Comparison of ENCODE assay signal across 9 cellular contexts in the genomic region with DNA sequence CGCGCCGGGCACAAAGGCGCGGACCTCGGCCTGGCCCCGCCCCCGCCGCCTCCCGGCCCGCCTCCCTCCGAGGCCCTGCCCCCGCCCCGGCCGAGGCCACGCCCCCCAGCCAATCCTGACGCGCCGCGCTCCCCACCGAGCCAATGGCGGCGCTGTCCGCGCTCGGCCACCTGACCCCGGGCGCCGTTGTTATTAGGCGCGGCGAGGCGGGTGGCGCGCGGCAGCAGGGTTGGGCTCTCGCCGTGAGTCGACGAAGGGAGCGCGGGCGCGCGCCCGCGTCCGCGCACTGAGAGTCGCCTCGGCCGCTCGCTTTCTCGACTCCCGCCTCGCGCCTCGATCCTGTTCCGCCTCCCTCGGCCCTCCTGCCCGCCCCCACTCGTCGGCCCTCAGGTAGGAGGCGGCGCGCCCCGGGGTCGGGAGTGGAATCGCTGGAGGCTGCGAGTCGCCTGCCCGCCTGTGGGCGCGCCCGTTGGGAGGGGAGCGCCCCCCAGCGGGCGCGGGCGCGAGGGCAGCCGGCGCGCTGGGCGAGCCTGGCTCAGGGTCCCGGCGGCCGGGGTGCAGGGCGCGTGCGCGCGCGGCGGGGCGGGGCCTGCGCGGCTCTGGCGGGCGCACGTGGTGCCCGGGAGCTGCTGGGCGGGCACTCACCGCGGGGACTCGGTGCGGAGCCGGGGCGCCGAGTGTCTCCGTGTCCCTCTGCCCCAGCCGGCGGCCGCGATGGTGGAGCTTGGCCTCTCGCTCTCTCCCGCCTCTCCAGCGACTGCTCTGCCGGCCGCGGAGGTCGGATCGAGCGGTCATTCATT. TPM values are rescaled to one million over a fixed set of nuclear protein-coding genes. Genes with fewer than 3 reads are reported as not detected.
DNase-seq lines count a peak whose midpoint lies in the region; ATAC-seq, FAIRE-seq and TF ChIP-seq lines count a peak whose summit lies in the region.
"Had no signal": no experiment of that assay in that cellular context is flagged by ENCODE, and none has a peak within 500 bp of the region (broad histone marks: within the 10 kb centered on the region; RNA-seq: fewer than 3 reads in every experiment).

No MANE protein-coding gene starts in this region.

- H3K27ac ChIP-seq in naive thymus-derived CD4-positive, alpha-beta T cell (ENCODE audit: low read depth, low read length), result no peak overlapping the region
- no peak overlapping the region for H3K27ac ChIP-seq in subcutaneous abdominal adipose tissue (ENCODE audit: low read depth, low read length)

- H3K9me3 Mint-ChIP-seq in activated CD8-positive, alpha-beta T cell treated with anti-CD3 and anti-CD28 coated beads, Interleukin-2, amount 10 ng/mL, durations not matched to agents 7 days and 5 days (ENCODE audit: insufficient read depth), result no peaks in the 10 kb centered on the region
- peaks cover 0 to 6% (median 2%) of the 10 kb centered on the region in 11 donors for H3K9me3 Mint-ChIP-seq in naive thymus-derived CD4-positive, alpha-beta T cell

- peaks cover 4% of the 10 kb centered on the region for H3K36me3 Mint-ChIP-seq in activated CD8-positive, alpha-beta T cell treated with anti-CD3 and anti-CD28 coated beads, Interleukin-2, amount 10 ng/mL, durations not matched to agents 7 days and 5 days (ENCODE audit: low read depth)
- H3K36me3 Mint-ChIP-seq in naive thymus-derived CD4-positive, alpha-beta T cell, result peaks cover 0 to 8% (median 0%) of the 10 kb centered on the region in 5 donors

- peak; percentile 78 for ATAC-seq in activated CD8-positive, alpha-beta T cell treated with anti-CD3 and anti-CD28 coated beads, Interleukin-2, amount 10 ng/mL, durations not matched to agents 7 days and 5 days
- ATAC-seq in naive thymus-derived CD4-positive, alpha-beta T cell, result peak; percentile 82

- FAIRE-seq in HTR-8/SVneo (lab: Jason Lieb, UNC), result no peak

- peak overlapping the region; percentile 3 for H3K27ac Mint-ChIP-seq in activated CD8-positive, alpha-beta T cell treated with anti-CD3 and anti-CD28 coated beads, Interleukin-2, amount 10 ng/mL, durations not matched to agents 7 days and 5 days
- peak overlapping the region in 1 of 9 donors; percentile 13 for H3K27ac Mint-ChIP-seq in naive thymus-derived CD4-positive, alpha-beta T cell

- H3K4me3 ChIP-seq in HAP-1 (peak overlapping the region; percentile 35), fibroblast of mammary gland (ENCODE audit: control insufficient read depth, low read depth, low read length) (no peak overlapping the region), subcutaneous abdominal adipose tissue (ENCODE audit: low read depth in 1 of 5, low read length in 5 of 5) (peak overlapping the region in 4 of 5 donors; percentile 52 to 67 (median 61))
- no peak overlapping the region for H3K4me3 ChIP-seq in naive thymus-derived CD4-positive, alpha-beta T cell (ENCODE audit: low read length)

- in situ Hi-C loops in HAP-1 (cut with MboI; ENCODE audit: low sequenced_read_pairs), result no loop called here

- peaks cover 5% of the 10 kb centered on the region for H3K4me1 Mint-ChIP-seq in activated CD8-positive, alpha-beta T cell treated with anti-CD3 and anti-CD28 coated beads, Interleukin-2, amount 10 ng/mL, durations not matched to agents 7 days and 5 days (ENCODE audit: low read depth)
- peaks cover 5 to 29% (median 13%) of the 10 kb centered on the region in 7 donors for H3K4me1 Mint-ChIP-seq in naive thymus-derived CD4-positive, alpha-beta T cell

- H3K4me1 ChIP-seq in HAP-1, result peaks cover 5% of the 10 kb centered on the region; the same call in 1 of the 2 replicates
- H3K4me1 ChIP-seq in naive thymus-derived CD4-positive, alpha-beta T cell (ENCODE audit: control insufficient read depth in 2 of 2, insufficient read depth in 2 of 2, low read length in 2 of 2), result no peaks in the 10 kb centered on the region
- peaks cover 0 to 60% (median 49%) of the 10 kb centered on the region in 5 donors for H3K4me1 ChIP-seq in subcutaneous abdominal adipose tissue (ENCODE audit: control insufficient read depth in 5 of 5, insufficient read depth in 5 of 5, low read length in 5 of 5)

- DNase-seq in HAP-1 (ENCODE audit: low spot score in 2 of 2), result peak; percentile 81 to 93
- peak; percentile 71 for DNase-seq in NCI-H128 (lab: John Stamatoyannopoulos, UW; ENCODE audit: unreplicated experiment)
- peak; percentile 61 for DNase-seq in activated CD8-positive, alpha-beta T cell treated with anti-CD3 and anti-CD28 coated beads, Interleukin-2, amount 10 ng/mL, durations not matched to agents 7 days and 5 days
- peak; percentile 54 for DNase-seq in fibroblast of mammary gland (ENCODE audit: low read depth)
- DNase-seq in naive thymus-derived CD4-positive, alpha-beta T cell, result peak in 2 of 9 donors; percentile 8 to 76
- no peak for DNase-seq in HTR-8/SVneo (ENCODE audit: insufficient read length, low spot score)

- intact Hi-C loops in naive thymus-derived CD4-positive, alpha-beta T cell (cut with micrococcal nuclease), result loop anchor here in 1 of 2 donors (5.0 kb wide), 1 partner anchor 1870 kb away; the partner anchor contains the start of gene SALL1

- peak; percentile 26 for TF ChIP-seq CTCF in GM12873 (IDR thresholded peaks at IDR 0.05; ENCODE audit: insufficient read depth, low read depth, low read length, missing control alignments)
- no peak for TF ChIP-seq CTCF in fibroblast of mammary gland (conservative IDR thresholded peaks at IDR 0.05; ENCODE audit: control insufficient read depth, insufficient read depth, low read depth, low read length)

- peaks cover 66% of the 10 kb centered on the region for H3K27me3 Mint-ChIP-seq in activated CD8-positive, alpha-beta T cell treated with anti-CD3 and anti-CD28 coated beads, Interleukin-2, amount 10 ng/mL, durations not matched to agents 7 days and 5 days (ENCODE audit: low read depth)
- peaks cover 67 to 84% (median 81%) of the 10 kb centered on the region in 5 donors for H3K27me3 Mint-ChIP-seq in naive thymus-derived CD4-positive, alpha-beta T cell

- peak overlapping the region; percentile 52 for H3K4me3 Mint-ChIP-seq in activated CD8-positive, alpha-beta T cell treated with anti-CD3 and anti-CD28 coated beads, Interleukin-2, amount 10 ng/mL, durations not matched to agents 7 days and 5 days
- peak overlapping the region; percentile 57 to 83 (median 72) for H3K4me3 Mint-ChIP-seq in naive thymus-derived CD4-positive, alpha-beta T cell

- CTCF ChIA-PET in activated CD8-positive, alpha-beta T cell treated with anti-CD3 and anti-CD28 coated beads, Interleukin-2, amount 10 ng/mL, durations not matched to agents 7 days and 5 days (lab: Charles Lee), result no interaction called here
- CTCF ChIA-PET in naive thymus-derived CD4-positive, alpha-beta T cell (lab: Charles Lee), result no interaction called here

- H3K9ac ChIP-seq in subcutaneous abdominal adipose tissue (ENCODE audit: low read length in 5 of 5), result peak overlapping the region in 4 of 5 donors; percentile 20 to 56 (median 31)

- POLR2A ChIA-PET in activated CD8-positive, alpha-beta T cell treated with anti-CD3 and anti-CD28 coated beads, Interleukin-2, amount 10 ng/mL, durations not matched to agents 7 days and 5 days (lab: Charles Lee), result no interaction called here
- POLR2A ChIA-PET in naive thymus-derived CD4-positive, alpha-beta T cell (lab: Charles Lee), result no interaction called here

- H3K36me3 ChIP-seq in HAP-1 (replicated peaks) (no peaks in the 10 kb centered on the region), subcutaneous abdominal adipose tissue (ENCODE audit: control insufficient read depth in 5 of 5, insufficient read depth in 5 of 5, low read length in 5 of 5) (no peaks in the 10 kb centered on the region)
- H3K36me3 ChIP-seq in naive thymus-derived CD4-positive, alpha-beta T cell (ENCODE audit: control insufficient read depth in 2 of 3, insufficient read depth in 3 of 3, low read length in 3 of 3), result no peaks in the 10 kb centered on the region

- H3K9me3 ChIP-seq in HAP-1 (no peaks in the 10 kb centered on the region), subcutaneous abdominal adipose tissue (ENCODE audit: control insufficient read depth in 5 of 5, low read length in 5 of 5) (no peaks in the 10 kb centered on the region)
- H3K9me3 ChIP-seq in naive thymus-derived CD4-positive, alpha-beta T cell (ENCODE audit: control insufficient read depth in 2 of 3, low read length in 3 of 3), result no peaks in the 10 kb centered on the region

- H3K27me3 ChIP-seq in HAP-1 (ENCODE audit: low read depth) (peaks cover 72% of the 10 kb centered on the region), subcutaneous abdominal adipose tissue (ENCODE audit: control insufficient read depth in 5 of 5, insufficient read depth in 4 of 5, low read length in 5 of 5) (peaks cover 44 to 72% (median 60%) of the 10 kb centered on the region in 5 donors)
- H3K27me3 ChIP-seq in naive thymus-derived CD4-positive, alpha-beta T cell (ENCODE audit: control insufficient read depth in 2 of 2, insufficient read depth in 2 of 2, low read length in 2 of 2), result no peaks in the 10 kb centered on the region

RNA-seq across cellular contexts. Expression of gene CBLN1, which starts 0.4 kb away (rescaled TPM):
- total RNA-seq in activated CD8-positive, alpha-beta T cell treated with anti-CD3 and anti-CD28 coated beads, Interleukin-2, amount 10 ng/mL, durations not matched to agents 7 days and 5 days, result not detected
- not detected for total RNA-seq in naive thymus-derived CD4-positive, alpha-beta T cell
- not detected for polyA plus RNA-seq in naive thymus-derived CD4-positive, alpha-beta T cell
- total RNA-seq: T-helper 2 cell treated with Interferon-gamma antibody and Interleukin-4, amounts not matched to agents 100 ng/mL and 5 ng/mL, for 36 hours had no signal

Comparison
In these comparisons a context has a peak if more than half of its experiments do, and no peak if none do; other contexts are left out.
1. H3K4me3 ChIP-seq: peak in HAP-1 (single experiment) and subcutaneous abdominal adipose tissue (4 of 5); none in fibroblast of mammary gland (single experiment) and naive thymus-derived CD4-positive, alpha-beta T cell (single experiment).